ENCODE assay signal across 8 cellular contexts in the genomic region with DNA sequence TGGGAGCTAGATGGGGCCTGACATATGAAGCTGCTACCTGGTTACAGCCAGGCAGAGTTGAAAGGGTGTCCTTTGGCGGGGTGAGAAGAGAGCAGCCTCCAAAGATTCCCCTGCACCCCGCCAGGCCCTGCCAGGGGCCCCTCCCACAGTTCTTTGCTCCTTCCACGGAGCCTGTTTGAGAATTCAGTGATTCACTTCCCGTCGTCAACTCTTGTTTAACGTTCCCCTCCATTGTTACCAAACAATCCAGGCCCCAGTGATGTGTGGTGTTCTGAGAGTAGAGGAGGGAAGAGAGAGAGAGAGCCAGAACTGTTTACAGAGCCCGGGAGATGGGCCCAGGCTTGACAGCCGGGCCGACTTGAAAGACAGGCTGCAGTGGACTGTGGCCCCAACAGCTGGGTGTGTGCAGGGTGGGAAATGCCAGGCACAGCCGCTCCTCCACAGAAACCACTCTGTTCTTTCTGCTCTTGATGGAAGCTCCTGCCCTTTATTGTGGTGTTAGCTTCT.
DNase-seq lines count a peak whose midpoint lies in the region; ATAC-seq, FAIRE-seq and TF ChIP-seq lines count a peak whose summit lies in the region.

No MANE protein-coding gene starts in this region.

- no peak for TF ChIP-seq POLR2A in GM12892 (IDR thresholded peaks at IDR 0.05; ENCODE audit: low read depth, low read length)

- H3K4ac ChIP-seq in H9 (ENCODE audit: low read depth, low read length) = no peak overlapping the region

- TF ChIP-seq CTCF in H9 (conservative IDR thresholded peaks at IDR 0.05) = no peak
- TF ChIP-seq CTCF in epithelial cell of esophagus (IDR thresholded peaks at IDR 0.05; ENCODE audit: insufficient read depth, low read depth, low read length, missing control alignments) = no peak
- no peak for TF ChIP-seq CTCF in nephron (IDR thresholded peaks at IDR 0.05; ENCODE audit: unreplicated experiment in 3 of 3)

- H3K4me1 ChIP-seq in H9 (ENCODE audit: insufficient read depth, low read length) = peaks cover 34% of the 10 kb centered on the region; the same call in 1 of the 2 replicates

- ATAC-seq in T-helper 17 cell (peak; percentile 63), GM21515 (IDR thresholded peaks at IDR 0.05; ENCODE audit: unreplicated experiment) (no peak)

- H3K23ac ChIP-seq in H9 (ENCODE audit: insufficient read length, low read depth, low read length) = no peak overlapping the region

- no peak overlapping the region for H3K14ac ChIP-seq in H9 (ENCODE audit: insufficient read depth, low read length)

- H3K9me3 ChIP-seq in H9 (ENCODE audit: control insufficient read depth, low read depth, low read length) (no peaks in the 10 kb centered on the region), T-helper 17 cell (ENCODE audit: control insufficient read depth, low read length, poor library complexity, severe bottlenecking) (no peaks in the 10 kb centered on the region)

- no peak overlapping the region for H2BK15ac ChIP-seq in H9 (ENCODE audit: low read depth, low read length)

- H3K4me3 Mint-ChIP-seq in H9 (peak overlapping the region in 1 of 2 experiments; percentile 8; a peak in 1 of 5 replicates), T-helper 17 cell (peak overlapping the region; percentile 79), nephron (peak overlapping the region in 2 of 3 experiments; percentile 49 to 61)

- H3K4me1 Mint-ChIP-seq in H9 = peaks cover 78 to 79% of the 10 kb centered on the region in 2 experiments
- H3K4me1 Mint-ChIP-seq in T-helper 17 cell = peaks cover 81% of the 10 kb centered on the region
- H3K4me1 Mint-ChIP-seq in nephron = peaks cover 90% of the 10 kb centered on the region

- no peaks in the 10 kb centered on the region for H4K20me1 ChIP-seq in H9 (ENCODE audit: control insufficient read depth, insufficient read depth, insufficient read length)

- H3K23me2 ChIP-seq in H9 (ENCODE audit: insufficient read length, low read depth, low read length, poor library complexity, severe bottlenecking) = no peaks in the 10 kb centered on the region

- no peak overlapping the region for H4K5ac ChIP-seq in H9 (ENCODE audit: insufficient read length, low read depth, low read length)

- no peak overlapping the region for H2BK12ac ChIP-seq in H9 (ENCODE audit: insufficient read length, low read depth, low read length)

- H3K9ac ChIP-seq in H9 (ENCODE audit: extremely low read depth, insufficient read length, low read length) = no peak overlapping the region

- no peak overlapping the region for H3K4me2 ChIP-seq in H9 (ENCODE audit: insufficient read depth, insufficient read length, low read length)

- H3K79me1 ChIP-seq in H9 (ENCODE audit: insufficient read depth, low read depth, low read length, poor library complexity, severe bottlenecking) = no peaks in the 10 kb centered on the region

- H3K36me3 Mint-ChIP-seq in H9 (ENCODE audit: insufficient read depth in 1 of 3, low read depth in 3 of 3) (no peaks in the 10 kb centered on the region), T-helper 17 cell (ENCODE audit: low read depth) (no peaks in the 10 kb centered on the region), nephron (ENCODE audit: low read depth) (no peaks in the 10 kb centered on the region)

- no peak overlapping the region for H2AFZ ChIP-seq in H9 (ENCODE audit: low read length)

- H3K27ac ChIP-seq in H9 (ENCODE audit: insufficient read length, low read depth, low read length) = no peak overlapping the region

- H3K79me2 ChIP-seq in H9 (ENCODE audit: insufficient read depth, low read length) = no peaks in the 10 kb centered on the region

- no peak overlapping the region for H3T11ph ChIP-seq in H9 (ENCODE audit: low read length)

- no peak overlapping the region for H3K56ac ChIP-seq in H9 (ENCODE audit: insufficient read length, low read depth, low read length)

- no peaks in the 10 kb centered on the region for H3K27me3 Mint-ChIP-seq in H9 (ENCODE audit: low read depth)
- H3K27me3 Mint-ChIP-seq in T-helper 17 cell = no peaks in the 10 kb centered on the region
- no peaks in the 10 kb centered on the region for H3K27me3 Mint-ChIP-seq in nephron (ENCODE audit: low read depth)

- H3K18ac ChIP-seq in H9 (ENCODE audit: insufficient read length, low read depth, low read length) = no peak overlapping the region

- H2BK5ac ChIP-seq in H9 (ENCODE audit: insufficient read length, low read length) = no peak overlapping the region

- H2BK20ac ChIP-seq in H9 (ENCODE audit: low read depth, low read length, poor library complexity, severe bottlenecking) = no peak overlapping the region

- H2BK120ac ChIP-seq in H9 (ENCODE audit: low read depth, low read length, poor library complexity, severe bottlenecking) = no peak overlapping the region

- FAIRE-seq in GM12892 (lab: Jason Lieb, UNC) = no peak

- WGBS in H9 (ENCODE audit: extremely low coverage, insufficient read length, low lambda C conversion rate) = no CpG with 5 or more reads among the region's 10 CpGs

- H3K9me3 Mint-ChIP-seq in H9 (no peaks in the 10 kb centered on the region), nephron (no peaks in the 10 kb centered on the region)

- H3K4me3 ChIP-seq in epithelial cell of esophagus (ENCODE audit: low read length) = no peak overlapping the region

- no peak overlapping the region for H2AK5ac ChIP-seq in H9 (ENCODE audit: insufficient read length, low read length)

- no peaks in the 10 kb centered on the region for H3K27me3 ChIP-seq in H9 (ENCODE audit: insufficient read depth, low read length)

- no peak overlapping the region for H4K8ac ChIP-seq in H9 (replicated peaks; ENCODE audit: insufficient read length, low read depth, low read length)

- H4K91ac ChIP-seq in H9 (ENCODE audit: insufficient read length, low read depth, low read length) = no peak overlapping the region

- no peak for DNase-seq in H9
- peak in 1 of 3 donors; percentile 31 for DNase-seq in T-helper 17 cell
- DNase-seq in epithelial cell of esophagus (ENCODE audit: low read depth) = peak; percentile 99
- no peak for DNase-seq in NCI-H2227 (lab: John Stamatoyannopoulos, UW; ENCODE audit: unreplicated experiment)
- DNase-seq in GM12892 (ENCODE audit: insufficient read length) = no peak
- no peak for DNase-seq in DMS79 treated with DMSO at 0.1 percent for 48 hours (lab: John Stamatoyannopoulos, UW)

- H3K27ac Mint-ChIP-seq in H9 = peak overlapping the region; percentile 73 to 82 (median 79); a peak in 6 of 7 replicates
- peak overlapping the region; percentile 100 for H3K27ac Mint-ChIP-seq in T-helper 17 cell
- H3K27ac Mint-ChIP-seq in nephron = peak overlapping the region; percentile 88 to 98 (median 89)
